ENCODE assay signal across 2 cellular contexts in genomic region chr1:32275424-32275823, GRCh38.
A peak's percentile ranks its signal among the peaks of the same experiment; 100 is the strongest.
TF ChIP-seq lines count a peak whose summit lies in the region.

No MANE protein-coding gene starts in this region.

TF ChIP-seq in GM23338, 12 proteins besides CTCF, POLR2A, EP300 and RAD21:
- no peak for TF ChIP-seq NANOG (IDR thresholded peaks at IDR 0.05; ENCODE audit: borderline replicate concordance)
- TF ChIP-seq ZNF331 (CRISPR knock-in tag; IDR thresholded peaks at IDR 0.05; ENCODE audit: low read depth) = no peak
- no peak for TF ChIP-seq POLR2AphosphoS5 (IDR thresholded peaks at IDR 0.05; ENCODE audit: low read depth)
- TF ChIP-seq EZH2phosphoT487 (IDR thresholded peaks at IDR 0.05; ENCODE audit: unreplicated experiment) = no peak
- TF ChIP-seq JUNB (IDR thresholded peaks at IDR 0.05; ENCODE audit: unreplicated experiment) = no peak
- no peak for TF ChIP-seq ZNF114 (CRISPR knock-in tag; IDR thresholded peaks at IDR 0.05)
- TF ChIP-seq ETS1 (IDR thresholded peaks at IDR 0.05) = no peak
- no peak for TF ChIP-seq CREB1 (CRISPR knock-in tag; IDR thresholded peaks at IDR 0.05; ENCODE audit: low read depth)
- no peak for TF ChIP-seq REST (IDR thresholded peaks at IDR 0.05; ENCODE audit: unreplicated experiment)
- TF ChIP-seq EZH2 (IDR thresholded peaks at IDR 0.05; ENCODE audit: low read depth, unreplicated experiment) = no peak
- TF ChIP-seq ZNF462 (CRISPR knock-in tag; IDR thresholded peaks at IDR 0.05) = no peak
- TF ChIP-seq STAT1 (IDR thresholded peaks at IDR 0.05; ENCODE audit: unreplicated experiment) = no peak

TF ChIP-seq in K562, 482 proteins besides CTCF, POLR2A, EP300 and RAD21:
- TF ChIP-seq ZBTB7A (IDR thresholded peaks at IDR 0.05; ENCODE audit: borderline replicate concordance, control insufficient read depth, low read depth, low read length) (0 out of 2 replicates have a peak, but pooled peaks have one; percentile 9), ZBTB33 (CRISPR knock-in tag; IDR thresholded peaks at IDR 0.05) (peak; percentile 79), ETS2 (tag; IDR thresholded peaks at IDR 0.05; ENCODE audit: borderline replicate concordance, poor library complexity, severe bottlenecking) (no peak), E2F5 (CRISPR knock-in tag; IDR thresholded peaks at IDR 0.05) (no peak)
